In genomic region chr13:113840541-113841354, GRCh38 we compare ENCODE assay signal across 9 cellular contexts.
DNase-seq lines count a peak whose midpoint lies in the region.
"Had no signal": no experiment of that assay in that cellular context is flagged by ENCODE, and none has a peak within 500 bp of the region (broad histone marks: within the 10 kb centered on the region; RNA-seq: fewer than 3 reads in every experiment).

No MANE protein-coding gene starts in this region.

- H3K4me3 ChIP-seq in duodenal mucosa (ENCODE audit: low read depth in 1 of 2, low read length in 2 of 2) = no peak overlapping the region
- peak overlapping the region in 1 of 2 donors; percentile 54 for H3K4me3 ChIP-seq in stomach smooth muscle (ENCODE audit: low read length in 2 of 2)

- H3K27me3 ChIP-seq in duodenal mucosa (ENCODE audit: control insufficient read depth in 1 of 2, insufficient read depth in 2 of 2, low read length in 2 of 2) (no peaks in the 10 kb centered on the region), stomach smooth muscle (ENCODE audit: control insufficient read depth in 1 of 2, insufficient read depth in 2 of 2, low read length in 2 of 2) (no peaks in the 10 kb centered on the region)

- peaks cover 0 to 21% of the 10 kb centered on the region in 2 donors for H3K36me3 ChIP-seq in duodenal mucosa (ENCODE audit: control insufficient read depth in 1 of 2, insufficient read depth in 2 of 2, low read length in 2 of 2)
- peaks cover 8 to 9% of the 10 kb centered on the region in 2 donors for H3K36me3 ChIP-seq in stomach smooth muscle (ENCODE audit: control insufficient read depth in 2 of 2, insufficient read depth in 2 of 2, low read length in 2 of 2)

- H3K4me1 ChIP-seq in duodenal mucosa (ENCODE audit: control insufficient read depth in 1 of 2, insufficient read depth in 2 of 2, low read length in 2 of 2) = peaks cover 45 to 59% of the 10 kb centered on the region in 2 donors
- H3K4me1 ChIP-seq in stomach smooth muscle (ENCODE audit: control insufficient read depth, insufficient read depth, low read length) = peaks cover 47% of the 10 kb centered on the region

- H3K27ac ChIP-seq in duodenal mucosa (ENCODE audit: low read depth, low read length) (peak overlapping the region; percentile 39), stomach smooth muscle (ENCODE audit: low read length) (peak overlapping the region; percentile 91)

- H3K9me3 ChIP-seq in duodenal mucosa (ENCODE audit: control insufficient read depth in 1 of 2, low read length in 2 of 2) (no peaks in the 10 kb centered on the region), stomach smooth muscle (ENCODE audit: control insufficient read depth in 2 of 2, low read length in 2 of 2) (no peaks in the 10 kb centered on the region)

- H3K9ac ChIP-seq in duodenal mucosa (ENCODE audit: low read depth in 1 of 2, low read length in 2 of 2) = peak overlapping the region; percentile 25 to 54
- peak overlapping the region in 1 of 2 donors; percentile 5 for H3K9ac ChIP-seq in stomach smooth muscle (ENCODE audit: low read length in 2 of 2)

- DNase-seq in MV-4-11 (lab: John Stamatoyannopoulos, UW) (peak; percentile 10), midbrain (lab: John Stamatoyannopoulos, UW) (peak; percentile 76), NCI-H187 treated with DMSO at 0.1 percent for 48 hours (lab: John Stamatoyannopoulos, UW) (no peak), NCI-H2029 treated with DMSO at 0.1 percent for 48 hours (lab: John Stamatoyannopoulos, UW) (no peak), OCI-M2 (lab: John Stamatoyannopoulos, UW; ENCODE audit: unreplicated experiment) (no peak)
- DNase-seq in activated CD4-positive, alpha-beta T cell treated with anti-CD3 and anti-CD28 coated beads for 4 hours = no peak
- DNase-seq: stimulated activated CD4-positive, alpha-beta T cell treated with anti-CD3 and anti-CD28 coated beads, Interleukin-12 subunit alpha, Interleukin-12 subunit beta, amount 100 ng/mL, for 4 hours had no signal

Comparison
In these comparisons a context has a peak if more than half of its experiments do, and no peak if none do; other contexts are left out.
1. DNase-seq: peak in MV-4-11 (single experiment) and midbrain (single experiment); none in NCI-H187 treated with DMSO at 0.1 percent for 48 hours (single experiment), activated CD4-positive, alpha-beta T cell treated with anti-CD3 and anti-CD28 coated beads for 4 hours (0 of 2), NCI-H2029 treated with DMSO at 0.1 percent for 48 hours (single experiment) and OCI-M2 (single experiment).